ENCODE assay signal across 8 cellular contexts in the genomic region with DNA sequence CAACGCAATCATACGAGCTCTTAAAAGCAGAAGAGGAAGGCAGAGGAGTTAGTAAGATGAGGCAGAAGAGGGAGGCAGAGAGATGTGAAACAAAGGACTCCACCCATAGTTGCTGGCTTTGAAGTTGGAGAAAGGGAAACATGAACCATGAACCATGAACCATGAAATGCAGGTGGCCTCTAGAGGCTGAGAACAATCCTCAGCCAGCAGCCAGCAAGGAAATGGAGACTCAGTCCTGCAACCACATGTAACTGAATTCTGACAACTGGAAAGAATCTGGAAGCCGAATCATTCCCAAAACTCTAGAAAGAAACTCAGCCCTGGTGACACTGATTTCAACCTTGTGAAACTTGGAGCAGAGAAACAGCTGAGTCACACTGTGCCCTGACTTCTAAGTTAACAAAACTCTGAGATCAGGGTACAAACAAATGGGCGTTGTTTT. TPM values are rescaled to one million over a fixed set of nuclear protein-coding genes. Genes with fewer than 3 reads are reported as not detected.
DNase-seq lines count a peak whose midpoint lies in the region; ATAC-seq, FAIRE-seq and TF ChIP-seq lines count a peak whose summit lies in the region.

No MANE protein-coding gene starts in this region.

- no peak for TF ChIP-seq EP300 in A549 (IDR thresholded peaks at IDR 0.05)

- H3K4me3 ChIP-seq in A549: peak overlapping the region; percentile 3; the same call in 1 of the 3 replicates
- no peak overlapping the region for H3K4me3 ChIP-seq in smooth muscle cell

- TF ChIP-seq RAD21 in A549 (conservative IDR thresholded peaks at IDR 0.05 in 1 of 2, IDR thresholded peaks at IDR 0.05 in 1 of 2): peak in 1 of 2 experiments; percentile 20; a peak in 2 of 5 replicates

- H3K27ac ChIP-seq in A549 (peak overlapping the region; percentile 82 to 88), smooth muscle cell (ENCODE audit: low read depth) (peak overlapping the region; percentile 80)

- peaks cover 32% of the 10 kb centered on the region for H3K4me1 ChIP-seq in A549
- H3K4me1 ChIP-seq in smooth muscle cell (ENCODE audit: low read depth): peaks cover 13% of the 10 kb centered on the region

- no peaks in the 10 kb centered on the region for H3F3A ChIP-seq in smooth muscle cell (ENCODE audit: low read depth)

- no peak for TF ChIP-seq POLR2A in A549 (IDR thresholded peaks at IDR 0.05; ENCODE audit: low read length)

- ATAC-seq in A549 (peak; percentile 82 to 83), HG02623 (IDR thresholded peaks at IDR 0.05; ENCODE audit: unreplicated experiment) (peak; percentile 75), HG03457 (IDR thresholded peaks at IDR 0.05; ENCODE audit: unreplicated experiment) (no peak)

- peak overlapping the region; percentile 90 for H2AFZ ChIP-seq in smooth muscle cell (ENCODE audit: low read depth)

- 1% methylated on average over 4 of the region's 4 CpGs for WGBS in A549 (ENCODE audit: missing lambda C conversion rate)
- 27% methylated on average over 4 of the region's 4 CpGs for WGBS in smooth muscle cell (ENCODE audit: low lambda C conversion rate)

- DNase-seq in A549 (ENCODE audit: low read depth in 1 of 2, low spot score in 1 of 2) (peak; percentile 31 to 60), NCI-H510A treated with DMSO at 0.1 percent for 48 hours (lab: John Stamatoyannopoulos, UW) (peak; percentile 89), dedifferentiated amniotic fluid mesenchymal stem cell (ENCODE audit: extremely low spot score) (peak; percentile 86), smooth muscle cell (lab: John Stamatoyannopoulos, UW; ENCODE audit: unreplicated experiment) (no peak), SKM-1 (lab: John Stamatoyannopoulos, UW; ENCODE audit: unreplicated experiment) (no peak)

- peak overlapping the region; percentile 48 for H3K9ac ChIP-seq in smooth muscle cell (ENCODE audit: low read depth)

- CTCF ChIA-PET in A549 (lab: Yijun Ruan, JAX): interaction anchor here (1.4 to 2.3 kb wide), 4 partner anchors 9 to 93 kb away, joined by 4 to 11 read pairs (median 7); no protein-coding TSS in a partner anchor

- no peak for TF ChIP-seq CTCF in A549 (IDR thresholded peaks at IDR 0.05)
- 0 out of 2 replicates have a peak, but pooled peaks have one; percentile 8 for TF ChIP-seq CTCF in GM12874 (IDR thresholded peaks at IDR 0.05; ENCODE audit: insufficient read depth, low read depth, low read length)
- no peak for TF ChIP-seq CTCF in smooth muscle cell (IDR thresholded peaks at IDR 0.05; ENCODE audit: borderline replicate concordance, insufficient read depth, poor library complexity, severe bottlenecking)

- POLR2A ChIA-PET in A549 (lab: Yijun Ruan, JAX): interaction anchor here (0.5 to 1.7 kb wide), 4 partner anchors 10 to 894 kb away, joined by 3 to 10 read pairs (median 4); a partner anchor contains a TSS

- no peaks in the 10 kb centered on the region for H3K27me3 ChIP-seq in smooth muscle cell (ENCODE audit: low read depth)

- H3K36me3 ChIP-seq in smooth muscle cell (ENCODE audit: low read depth): no peaks in the 10 kb centered on the region

- H3K9me3 ChIP-seq in A549 (no peaks in the 10 kb centered on the region), smooth muscle cell (replicated peaks; ENCODE audit: low read depth) (no peaks in the 10 kb centered on the region)

- no peak for FAIRE-seq in A549 (lab: Jason Lieb, UNC)

- peak overlapping the region; percentile 81 for H3K4me2 ChIP-seq in A549
- peak overlapping the region; percentile 55 for H3K4me2 ChIP-seq in smooth muscle cell

- H4K20me1 ChIP-seq in smooth muscle cell (ENCODE audit: low read depth): no peaks in the 10 kb centered on the region

- H3K79me2 ChIP-seq in smooth muscle cell (ENCODE audit: low read depth): no peaks in the 10 kb centered on the region

TF ChIP-seq in A549, 52 proteins besides CTCF, POLR2A, EP300 and RAD21:
- TF ChIP-seq, protein P1, sequence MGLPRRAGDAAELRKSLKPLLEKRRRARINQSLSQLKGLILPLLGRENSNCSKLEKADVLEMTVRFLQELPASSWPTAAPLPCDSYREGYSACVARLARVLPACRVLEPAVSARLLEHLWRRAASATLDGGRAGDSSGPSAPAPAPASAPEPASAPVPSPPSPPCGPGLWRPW (IDR thresholded peaks at IDR 0.05): no peak
- TF ChIP-seq FOSB (CRISPR knock-in tag; IDR thresholded peaks at IDR 0.05): no peak
- TF ChIP-seq RFX5 (IDR thresholded peaks at IDR 0.05): no peak
- no peak for TF ChIP-seq TFCP2L1 (CRISPR knock-in tag; IDR thresholded peaks at IDR 0.05)
- TF ChIP-seq RARB (CRISPR knock-in tag; IDR thresholded peaks at IDR 0.05): no peak
- TF ChIP-seq, protein P2, sequence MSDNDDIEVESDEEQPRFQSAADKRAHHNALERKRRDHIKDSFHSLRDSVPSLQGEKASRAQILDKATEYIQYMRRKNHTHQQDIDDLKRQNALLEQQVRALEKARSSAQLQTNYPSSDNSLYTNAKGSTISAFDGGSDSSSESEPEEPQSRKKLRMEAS (IDR thresholded peaks at IDR 0.05): peak; percentile 16; the same call in 1 of the 2 replicates
- TF ChIP-seq NFE2L2 (conservative IDR thresholded peaks at IDR 0.05; ENCODE audit: low read length): peak; percentile 70
- peak; percentile 89 for TF ChIP-seq MAFK (IDR thresholded peaks at IDR 0.05; ENCODE audit: partially characterized antibody)
- no peak for TF ChIP-seq ZFP36 (IDR thresholded peaks at IDR 0.05; ENCODE audit: borderline replicate concordance, partially characterized antibody)
- TF ChIP-seq CBX8 (IDR thresholded peaks at IDR 0.05): no peak

RNA-seq across cellular contexts. Expression of a gene that starts 10.1 kb away (rescaled TPM):
- polyA plus RNA-seq in A549 (2011; rRNA removed): 19.1 and 21.1 TPM in 2 replicates
- polyA plus RNA-seq in A549 (2012; cell fraction: cytosol; rRNA removed): 3.8 and 4.0 TPM in 2 replicates
- 1.2 and 1.7 TPM in 2 replicates for polyA plus RNA-seq in A549 (2012; cell fraction: nucleus; rRNA removed)
- 10.5 to 12.4 TPM (median 11.9 TPM) in 3 replicates for polyA plus RNA-seq in A549 (2017; fragmentation: RNase III; extraction: RNeasy Plus Mini Kit Qiagen cat#74134 plus additional on column Dnase treatment)
- 4.2 TPM in 2 replicates for polyA minus RNA-seq in A549 (2011; rRNA and poly(A)+ RNA removed)
- 8.3 and 8.4 TPM in 2 replicates for total RNA-seq in smooth muscle cell
- polyA plus RNA-seq in smooth muscle cell: 7.3 and 8.4 TPM in 2 replicates

Comparison
In these comparisons a context has a peak if more than half of its experiments do, and no peak if none do; other contexts are left out.
1. DNase-seq: peak in A549 (2 of 2), NCI-H510A treated with DMSO at 0.1 percent for 48 hours (single experiment) and dedifferentiated amniotic fluid mesenchymal stem cell (single experiment); none in smooth muscle cell (single experiment) and SKM-1 (single experiment).